Comparison of ENCODE assay signal across 11 cellular contexts in the genomic region with DNA sequence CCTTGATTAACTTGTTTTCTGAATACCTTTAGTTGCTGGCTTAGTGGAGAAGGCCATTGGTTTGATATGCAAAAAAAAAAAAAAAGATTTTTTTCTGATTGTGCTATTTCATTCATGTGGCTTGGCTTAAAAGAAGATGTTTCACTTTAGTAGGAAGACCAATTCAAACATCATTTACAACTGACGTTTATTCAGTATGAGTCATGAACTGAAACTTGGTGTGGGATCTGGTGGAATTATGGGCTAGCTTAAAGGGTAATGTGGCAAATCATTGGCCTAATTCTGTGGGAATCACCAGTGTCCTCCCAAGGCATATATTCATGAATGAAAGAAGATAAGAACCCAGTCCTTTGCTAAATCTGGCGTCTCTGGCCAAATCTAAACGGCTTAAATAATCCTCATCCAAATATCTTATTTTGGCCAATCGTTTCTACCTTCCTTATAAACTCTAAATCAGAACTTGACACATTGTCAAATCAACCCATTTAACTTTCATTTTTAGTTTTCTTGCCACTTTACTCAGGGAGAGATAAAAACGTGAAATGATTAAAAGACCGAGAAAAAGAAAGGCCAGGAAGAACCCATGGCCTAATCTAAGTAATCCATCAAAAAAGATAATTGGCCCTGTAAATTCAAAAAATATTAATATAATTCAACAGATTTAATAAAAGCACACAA.
DNase-seq lines count a peak whose midpoint lies in the region; ATAC-seq, FAIRE-seq and TF ChIP-seq lines count a peak whose summit lies in the region.
"Had no signal": no experiment of that assay in that cellular context is flagged by ENCODE, and none has a peak within 500 bp of the region (broad histone marks: within the 10 kb centered on the region; RNA-seq: fewer than 3 reads in every experiment).

No MANE protein-coding gene starts in this region.

- no peaks in the 10 kb centered on the region for H3K9me3 Mint-ChIP-seq in activated naive CD8-positive, alpha-beta T cell treated with anti-CD3 and anti-CD28 coated beads, Interleukin-2, amount 10 ng/mL, durations not matched to agents 7 days and 5 days
- H3K9me3 Mint-ChIP-seq in endodermal cell, result no peaks in the 10 kb centered on the region
- H3K9me3 Mint-ChIP-seq: GM23338 had no signal

- H3K27me3 ChIP-seq in gastrocnemius medialis (no peaks in the 10 kb centered on the region), endodermal cell (ENCODE audit: control insufficient read depth, insufficient read depth, low read length, poor library complexity, severe bottlenecking) (no peaks in the 10 kb centered on the region)

- in situ Hi-C loops in gastrocnemius medialis (cut with MboI; ENCODE audit: low sequenced_read_pairs in 4 of 4), result no loop called here

- no peak overlapping the region for H3K9ac ChIP-seq in endodermal cell (ENCODE audit: extremely low read depth, low read length, poor library complexity, severe bottlenecking)

- H3K27ac Mint-ChIP-seq in activated naive CD8-positive, alpha-beta T cell treated with anti-CD3 and anti-CD28 coated beads, Interleukin-2, amount 10 ng/mL, durations not matched to agents 7 days and 5 days, result no peak overlapping the region
- H3K27ac Mint-ChIP-seq in endodermal cell, result no peak overlapping the region
- H3K27ac Mint-ChIP-seq: GM23338 had no signal

- H3K4me3 ChIP-seq in gastrocnemius medialis, result no peak overlapping the region
- H3K4me3 ChIP-seq in endodermal cell (ENCODE audit: low read length), result no peak overlapping the region
- H3K4me3 ChIP-seq: GM23338 had no signal

- peaks cover 2 to 30% of the 10 kb centered on the region in 2 donors for H3K36me3 ChIP-seq in gastrocnemius medialis
- no peaks in the 10 kb centered on the region for H3K36me3 ChIP-seq in endodermal cell (ENCODE audit: control insufficient read depth, insufficient read depth, low read length)

- H3K27me3 Mint-ChIP-seq in activated naive CD8-positive, alpha-beta T cell treated with anti-CD3 and anti-CD28 coated beads, Interleukin-2, amount 10 ng/mL, durations not matched to agents 7 days and 5 days, result no peaks in the 10 kb centered on the region
- H3K27me3 Mint-ChIP-seq in endodermal cell (ENCODE audit: insufficient read depth), result no peaks in the 10 kb centered on the region

- POLR2A ChIA-PET in activated naive CD8-positive, alpha-beta T cell treated with anti-CD3 and anti-CD28 coated beads, Interleukin-2, amount 10 ng/mL, durations not matched to agents 7 days and 5 days (lab: Charles Lee), result interaction anchor here (1.2 kb wide), 1 partner anchor 77 kb away, joined by 3 read pairs; a partner anchor contains a TSS

- H3K4me1 ChIP-seq in gastrocnemius medialis (peaks cover 17 to 21% of the 10 kb centered on the region in 2 donors), endodermal cell (ENCODE audit: control insufficient read depth, insufficient read depth, low read length) (no peaks in the 10 kb centered on the region)

- ATAC-seq in HG02938 (IDR thresholded peaks at IDR 0.05; ENCODE audit: unreplicated experiment) (peak; percentile 58), gastrocnemius medialis (no peak)
- ATAC-seq in activated naive CD8-positive, alpha-beta T cell treated with anti-CD3 and anti-CD28 coated beads, Interleukin-2, amount 10 ng/mL, durations not matched to agents 7 days and 5 days (ENCODE audit: low read depth), result peak; percentile 88
- ATAC-seq: GM23338 had no signal

- peak; percentile 70 for FAIRE-seq in GM18507 (lab: Jason Lieb, UNC)

- H3K4me1 Mint-ChIP-seq in activated naive CD8-positive, alpha-beta T cell treated with anti-CD3 and anti-CD28 coated beads, Interleukin-2, amount 10 ng/mL, durations not matched to agents 7 days and 5 days, result peaks cover 21% of the 10 kb centered on the region
- no peaks in the 10 kb centered on the region for H3K4me1 Mint-ChIP-seq in endodermal cell
- H3K4me1 Mint-ChIP-seq: GM23338 had no signal

- H3K27ac ChIP-seq in gastrocnemius medialis, result peak overlapping the region in 3 of 4 donors; percentile 3 to 47 (median 19)
- H3K27ac ChIP-seq in endodermal cell (ENCODE audit: low read depth, low read length), result no peak overlapping the region

- H3K9me3 ChIP-seq in gastrocnemius medialis, result no peaks in the 10 kb centered on the region
- no peaks in the 10 kb centered on the region for H3K9me3 ChIP-seq in endodermal cell (ENCODE audit: control insufficient read depth, low read length)

- intact Hi-C loops in gastrocnemius medialis (cut with DNase I; ENCODE audit: low total_unique reads), result no loop called here

- peak overlapping the region; percentile 2 for H3K4me3 Mint-ChIP-seq in activated naive CD8-positive, alpha-beta T cell treated with anti-CD3 and anti-CD28 coated beads, Interleukin-2, amount 10 ng/mL, durations not matched to agents 7 days and 5 days
- no peak overlapping the region for H3K4me3 Mint-ChIP-seq in endodermal cell
- H3K4me3 Mint-ChIP-seq: GM23338 had no signal

- no peak for TF ChIP-seq CTCF in gastrocnemius medialis (IDR thresholded peaks at IDR 0.05 in 4 of 5, conservative IDR thresholded peaks at IDR 0.05 in 1 of 5)
- TF ChIP-seq CTCF in endodermal cell (conservative IDR thresholded peaks at IDR 0.05), result no peak

- no peak for TF ChIP-seq POLR2A in gastrocnemius medialis (IDR thresholded peaks at IDR 0.05)

- WGBS in endodermal cell (ENCODE audit: insufficient coverage in 1 of 2, insufficient read length in 1 of 2), 2 experiments, result 93 to 96% methylated on average over 3 to 6 of the region's 6 CpGs

- DNase-seq in GM18507 (ENCODE audit: extremely low spot score, insufficient read length, low read depth) (no peak), gastrocnemius medialis (no peak), T1000 (lab: John Stamatoyannopoulos, UW) (no peak), anterior cingulate cortex (lab: John Stamatoyannopoulos, UW) (no peak), hypothalamus (lab: John Stamatoyannopoulos, UW) (no peak), endodermal cell (no peak)
- DNase-seq in activated naive CD8-positive, alpha-beta T cell treated with anti-CD3 and anti-CD28 coated beads, Interleukin-2, amount 10 ng/mL, durations not matched to agents 7 days and 5 days, result no peak
- DNase-seq: cerebellar nuclear complex, OCI-M1 had no signal

- H3K36me3 Mint-ChIP-seq in activated naive CD8-positive, alpha-beta T cell treated with anti-CD3 and anti-CD28 coated beads, Interleukin-2, amount 10 ng/mL, durations not matched to agents 7 days and 5 days, result peaks cover 25% of the 10 kb centered on the region
- peaks cover 11% of the 10 kb centered on the region for H3K36me3 Mint-ChIP-seq in endodermal cell (ENCODE audit: low read depth)

Comparison
In these comparisons a context has a peak if more than half of its experiments do, and no peak if none do; other contexts are left out.
1. ATAC-seq: peak in HG02938 (single experiment) and activated naive CD8-positive, alpha-beta T cell treated with anti-CD3 and anti-CD28 coated beads, Interleukin-2, amount 10 ng/mL, durations not matched to agents 7 days and 5 days (single experiment); none in gastrocnemius medialis (0 of 2).